1 cellular context compared by ENCODE assay signal in genomic region chr4:174658246-174658645, GRCh38.
TF ChIP-seq lines count a peak whose summit lies in the region.

No MANE protein-coding gene starts in this region.

TF ChIP-seq in K562, 482 proteins besides CTCF, POLR2A, EP300 and RAD21 (continued from another document and continues in another):
- TF ChIP-seq CHD4 (IDR thresholded peaks at IDR 0.05; ENCODE audit: insufficient read depth, insufficient replicate concordance, low read depth, low read length, poor library complexity, severe bottlenecking) (no peak), MNT (conservative IDR thresholded peaks at IDR 0.05) (no peak), ZEB2 (IDR thresholded peaks at IDR 0.05) (no peak), ZNF699 (CRISPR knock-in tag; IDR thresholded peaks at IDR 0.05; ENCODE audit: insufficient replicate concordance) (no peak), TRIM24 (IDR thresholded peaks at IDR 0.05) (peak; percentile 82 to 88; a peak in 3 of 4 replicates), ETV5 (CRISPR knock-in tag; IDR thresholded peaks at IDR 0.05; ENCODE audit: low read depth) (no peak), L3MBTL2 (IDR thresholded peaks at IDR 0.05) (no peak), ZNF175 (CRISPR knock-in tag; IDR thresholded peaks at IDR 0.05; ENCODE audit: low read depth) (peak; percentile 72; the same call in 1 of the 2 replicates), SMARCB1 (IDR thresholded peaks at IDR 0.05; ENCODE audit: insufficient read length, low read depth) (no peak), ELF4 (CRISPR knock-in tag; IDR thresholded peaks at IDR 0.05) (no peak), ATF7 (IDR thresholded peaks at IDR 0.05) (peak; percentile 67; the same call in 1 of the 2 replicates), SNRNP70 (optimal IDR thresholded peaks at IDR 0.05; ENCODE audit: low read depth, low read length) (no peak), MITF (IDR thresholded peaks at IDR 0.05) (no peak), ZNF507 (tag; conservative IDR thresholded peaks at IDR 0.05) (no peak), RFX1 (IDR thresholded peaks at IDR 0.05) (peak; percentile 90), SMARCE1 (IDR thresholded peaks at IDR 0.05) (no peak), FOXK1 (CRISPR knock-in tag; IDR thresholded peaks at IDR 0.05; ENCODE audit: borderline replicate concordance) (no peak), ZNF444 (CRISPR knock-in tag; IDR thresholded peaks at IDR 0.05) (no peak), NEUROD1 (IDR thresholded peaks at IDR 0.05; ENCODE audit: borderline replicate concordance, low read depth, low read length, partially characterized antibody) (no peak), POLR2B (IDR thresholded peaks at IDR 0.05; ENCODE audit: low read depth, partially characterized antibody) (no peak), NR2C2 (CRISPR knock-in tag; IDR thresholded peaks at IDR 0.05) (no peak), NR2C2 (tag; IDR thresholded peaks at IDR 0.05) (no peak), TAF15 (IDR thresholded peaks at IDR 0.05; ENCODE audit: low read depth, low read length) (no peak), MXI1 (IDR thresholded peaks at IDR 0.05; ENCODE audit: low read depth, low read length) (peak; percentile 49; the same call in 1 of the 2 replicates), GABPB1 (CRISPR knock-in tag; IDR thresholded peaks at IDR 0.05) (no peak), RFX7 (CRISPR knock-in tag; IDR thresholded peaks at IDR 0.05) (no peak), IFI16 (CRISPR knock-in tag; IDR thresholded peaks at IDR 0.05) (no peak), SMARCA4 (IDR thresholded peaks at IDR 0.05) (peak; percentile 54; the same call in 1 of the 2 replicates), THRAP3 (IDR thresholded peaks at IDR 0.05; ENCODE audit: borderline replicate concordance) (no peak), SREBF1 (IDR thresholded peaks at IDR 0.05; ENCODE audit: borderline replicate concordance, low read depth, low read length) (no peak), PPARD (CRISPR knock-in tag; IDR thresholded peaks at IDR 0.05) (no peak), ZNF224 (CRISPR knock-in tag; IDR thresholded peaks at IDR 0.05) (no peak), SRF (CRISPR knock-in tag; IDR thresholded peaks at IDR 0.05) (no peak), PCBP2 (IDR thresholded peaks at IDR 0.05; ENCODE audit: low read depth, low read length, poor library complexity, severe bottlenecking) (no peak), LEF1 (IDR thresholded peaks at IDR 0.05) (peak; percentile 33; the same call in 1 of the 2 replicates), ZNF318 (IDR thresholded peaks at IDR 0.05; ENCODE audit: borderline replicate concordance in 1 of 2, low read depth in 1 of 2) (no peak), CXXC5 (CRISPR knock-in tag; IDR thresholded peaks at IDR 0.05) (no peak), CEBPG (CRISPR knock-in tag; IDR thresholded peaks at IDR 0.05) (peak; percentile 91), CEBPG (tag; conservative IDR thresholded peaks at IDR 0.05 in 1 of 2, IDR thresholded peaks at IDR 0.05 in 1 of 2) (peak; percentile 82 to 95), KLF16 (IDR thresholded peaks at IDR 0.05) (no peak), ZNF41 (CRISPR knock-in tag; conservative IDR thresholded peaks at IDR 0.05) (no peak), DPF2 (IDR thresholded peaks at IDR 0.05) (no peak), ZSCAN32 (CRISPR knock-in tag; IDR thresholded peaks at IDR 0.05) (no peak), HEY1 (CRISPR knock-in tag; IDR thresholded peaks at IDR 0.05; ENCODE audit: borderline replicate concordance) (no peak), MEIS2 (IDR thresholded peaks at IDR 0.05; ENCODE audit: partially characterized antibody) (peak; percentile 27), ZNF644 (tag; IDR thresholded peaks at IDR 0.05; ENCODE audit: low read depth) (no peak)
- TF ChIP-seq, protein P1, sequence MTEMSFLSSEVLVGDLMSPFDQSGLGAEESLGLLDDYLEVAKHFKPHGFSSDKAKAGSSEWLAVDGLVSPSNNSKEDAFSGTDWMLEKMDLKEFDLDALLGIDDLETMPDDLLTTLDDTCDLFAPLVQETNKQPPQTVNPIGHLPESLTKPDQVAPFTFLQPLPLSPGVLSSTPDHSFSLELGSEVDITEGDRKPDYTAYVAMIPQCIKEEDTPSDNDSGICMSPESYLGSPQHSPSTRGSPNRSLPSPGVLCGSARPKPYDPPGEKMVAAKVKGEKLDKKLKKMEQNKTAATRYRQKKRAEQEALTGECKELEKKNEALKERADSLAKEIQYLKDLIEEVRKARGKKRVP (CRISPR knock-in tag; IDR thresholded peaks at IDR 0.05): peak; percentile 84
- TF ChIP-seq, protein P2, sequence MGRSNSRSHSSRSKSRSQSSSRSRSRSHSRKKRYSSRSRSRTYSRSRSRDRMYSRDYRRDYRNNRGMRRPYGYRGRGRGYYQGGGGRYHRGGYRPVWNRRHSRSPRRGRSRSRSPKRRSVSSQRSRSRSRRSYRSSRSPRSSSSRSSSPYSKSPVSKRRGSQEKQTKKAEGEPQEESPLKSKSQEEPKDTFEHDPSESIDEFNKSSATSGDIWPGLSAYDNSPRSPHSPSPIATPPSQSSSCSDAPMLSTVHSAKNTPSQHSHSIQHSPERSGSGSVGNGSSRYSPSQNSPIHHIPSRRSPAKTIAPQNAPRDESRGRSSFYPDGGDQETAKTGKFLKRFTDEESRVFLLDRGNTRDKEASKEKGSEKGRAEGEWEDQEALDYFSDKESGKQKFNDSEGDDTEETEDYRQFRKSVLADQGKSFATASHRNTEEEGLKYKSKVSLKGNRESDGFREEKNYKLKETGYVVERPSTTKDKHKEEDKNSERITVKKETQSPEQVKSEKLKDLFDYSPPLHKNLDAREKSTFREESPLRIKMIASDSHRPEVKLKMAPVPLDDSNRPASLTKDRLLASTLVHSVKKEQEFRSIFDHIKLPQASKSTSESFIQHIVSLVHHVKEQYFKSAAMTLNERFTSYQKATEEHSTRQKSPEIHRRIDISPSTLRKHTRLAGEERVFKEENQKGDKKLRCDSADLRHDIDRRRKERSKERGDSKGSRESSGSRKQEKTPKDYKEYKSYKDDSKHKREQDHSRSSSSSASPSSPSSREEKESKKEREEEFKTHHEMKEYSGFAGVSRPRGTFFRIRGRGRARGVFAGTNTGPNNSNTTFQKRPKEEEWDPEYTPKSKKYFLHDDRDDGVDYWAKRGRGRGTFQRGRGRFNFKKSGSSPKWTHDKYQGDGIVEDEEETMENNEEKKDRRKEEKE (IDR thresholded peaks at IDR 0.05; ENCODE audit: borderline replicate concordance in 1 of 2, control insufficient read depth in 1 of 2, low read depth in 2 of 2, low read length in 1 of 2): no peak
- TF ChIP-seq, protein P3, sequence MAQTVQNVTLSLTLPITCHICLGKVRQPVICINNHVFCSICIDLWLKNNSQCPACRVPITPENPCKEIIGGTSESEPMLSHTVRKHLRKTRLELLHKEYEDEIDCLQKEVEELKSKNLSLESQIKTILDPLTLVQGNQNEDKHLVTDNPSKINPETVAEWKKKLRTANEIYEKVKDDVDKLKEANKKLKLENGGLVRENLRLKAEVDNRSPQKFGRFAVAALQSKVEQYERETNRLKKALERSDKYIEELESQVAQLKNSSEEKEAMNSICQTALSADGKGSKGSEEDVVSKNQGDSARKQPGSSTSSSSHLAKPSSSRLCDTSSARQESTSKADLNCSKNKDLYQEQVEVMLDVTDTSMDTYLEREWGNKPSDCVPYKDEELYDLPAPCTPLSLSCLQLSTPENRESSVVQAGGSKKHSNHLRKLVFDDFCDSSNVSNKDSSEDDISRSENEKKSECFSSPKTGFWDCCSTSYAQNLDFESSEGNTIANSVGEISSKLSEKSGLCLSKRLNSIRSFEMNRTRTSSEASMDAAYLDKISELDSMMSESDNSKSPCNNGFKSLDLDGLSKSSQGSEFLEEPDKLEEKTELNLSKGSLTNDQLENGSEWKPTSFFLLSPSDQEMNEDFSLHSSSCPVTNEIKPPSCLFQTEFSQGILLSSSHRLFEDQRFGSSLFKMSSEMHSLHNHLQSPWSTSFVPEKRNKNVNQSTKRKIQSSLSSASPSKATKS (CRISPR knock-in tag; IDR thresholded peaks at IDR 0.05): no peak
- TF ChIP-seq, protein P4, sequence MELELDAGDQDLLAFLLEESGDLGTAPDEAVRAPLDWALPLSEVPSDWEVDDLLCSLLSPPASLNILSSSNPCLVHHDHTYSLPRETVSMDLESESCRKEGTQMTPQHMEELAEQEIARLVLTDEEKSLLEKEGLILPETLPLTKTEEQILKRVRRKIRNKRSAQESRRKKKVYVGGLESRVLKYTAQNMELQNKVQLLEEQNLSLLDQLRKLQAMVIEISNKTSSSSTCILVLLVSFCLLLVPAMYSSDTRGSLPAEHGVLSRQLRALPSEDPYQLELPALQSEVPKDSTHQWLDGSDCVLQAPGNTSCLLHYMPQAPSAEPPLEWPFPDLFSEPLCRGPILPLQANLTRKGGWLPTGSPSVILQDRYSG (tag; conservative IDR thresholded peaks at IDR 0.05; ENCODE audit: low read depth): no peak
